4 cellular contexts compared by ENCODE assay signal in genomic region chr9:99421369-99421768, GRCh38.
"Had no signal": no experiment of that assay in that cellular context is flagged by ENCODE, and none has a peak within 500 bp of the region (broad histone marks: within the 10 kb centered on the region; RNA-seq: fewer than 3 reads in every experiment).

No MANE protein-coding gene starts in this region.

- H3K4me3 ChIP-seq: GM23338 had no signal

- DNase-seq: H9, HCEC 1CT, KBM-7 had no signal

- ATAC-seq: GM23338 had no signal
